13 cellular contexts compared by ENCODE assay signal in the genomic region with DNA sequence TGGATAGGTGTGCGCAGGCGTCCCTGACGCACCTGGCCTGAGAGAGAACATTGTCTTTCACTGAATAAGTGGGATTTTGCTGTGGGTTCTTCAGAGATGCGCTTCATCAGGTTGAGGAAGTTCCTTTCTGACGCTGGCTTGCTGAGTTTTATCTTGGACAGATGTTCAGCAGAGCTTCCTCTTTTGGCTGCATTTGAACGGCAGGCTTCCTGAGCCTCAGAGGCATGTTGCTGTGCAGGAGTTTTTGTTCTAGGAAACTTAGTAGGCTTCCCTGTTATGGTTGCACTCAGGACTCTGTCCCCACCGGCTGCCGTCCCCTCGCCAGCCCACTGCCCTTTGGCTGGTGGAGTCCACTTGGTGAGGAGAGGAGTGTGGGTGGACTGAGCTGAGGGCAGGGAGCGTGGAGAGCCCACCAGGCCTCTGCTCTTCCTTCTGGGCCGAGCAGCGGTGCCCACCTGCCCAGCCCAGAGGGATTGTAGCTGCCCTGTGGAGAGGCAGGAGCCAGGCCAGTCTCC. TPM values are rescaled to one million over a fixed set of nuclear protein-coding genes. Genes with fewer than 3 reads are reported as not detected.
A peak's percentile ranks its signal among the peaks of the same experiment; 100 is the strongest.
DNase-seq lines count a peak whose midpoint lies in the region; ATAC-seq, FAIRE-seq and TF ChIP-seq lines count a peak whose summit lies in the region.
"Had no signal": no experiment of that assay in that cellular context is flagged by ENCODE, and none has a peak within 500 bp of the region (broad histone marks: within the 10 kb centered on the region; RNA-seq: fewer than 3 reads in every experiment).

No MANE protein-coding gene starts in this region.

- H3K23ac ChIP-seq in neuronal stem cell (ENCODE audit: low read depth, low read length, poor library complexity): peak overlapping the region; percentile 43

- in situ Hi-C loops in GM12878 (cut with MboI): no loop called here

- ATAC-seq in CD4-positive, CD25-positive, alpha-beta regulatory T cell (ENCODE audit: low read depth in 2 of 2): peak; percentile 26 to 33
- ATAC-seq in GM12878: peak; percentile 72
- ATAC-seq in GM19023 (IDR thresholded peaks at IDR 0.05; ENCODE audit: unreplicated experiment): no peak

- H3K36me3 Mint-ChIP-seq in CD4-positive, CD25-positive, alpha-beta regulatory T cell: peaks cover 14% of the 10 kb centered on the region
- H3K36me3 Mint-ChIP-seq in Caco-2 (ENCODE audit: insufficient read depth, unreplicated experiment): peaks cover 76% of the 10 kb centered on the region

- no peaks in the 10 kb centered on the region for H3K9me3 Mint-ChIP-seq in CD4-positive, CD25-positive, alpha-beta regulatory T cell
- no peaks in the 10 kb centered on the region for H3K9me3 Mint-ChIP-seq in Caco-2 (ENCODE audit: unreplicated experiment)
- H3K9me3 Mint-ChIP-seq: stimulated activated naive CD8-positive, alpha-beta T cell treated with anti-CD3 and anti-CD28 coated beads, Interleukin-15, Interleukin-2, amounts not matched to agents 100 ng/mL and 50 ng/mL, for 24 hours had no signal

- H2BK12ac ChIP-seq in neuronal stem cell (ENCODE audit: low read length): no peak overlapping the region

- no peaks in the 10 kb centered on the region for H3K9me3 ChIP-seq in CD4-positive, CD25-positive, alpha-beta regulatory T cell (ENCODE audit: control insufficient read depth in 2 of 2, low read length in 2 of 2)
- H3K9me3 ChIP-seq in GM12878 (replicated peaks; ENCODE audit: control insufficient read depth, insufficient read depth, low read length): no peaks in the 10 kb centered on the region
- H3K9me3 ChIP-seq in neuronal stem cell (replicated peaks in 1 of 2; ENCODE audit: control insufficient read depth in 2 of 2, insufficient read depth in 1 of 2, low read depth in 1 of 2, low read length in 2 of 2): no peaks in the 10 kb centered on the region
- no peaks in the 10 kb centered on the region for H3K9me3 ChIP-seq in Caco-2

- no peaks in the 10 kb centered on the region for H3K4me1 ChIP-seq in CD4-positive, CD25-positive, alpha-beta regulatory T cell (ENCODE audit: control insufficient read depth, insufficient read depth, low read length, poor library complexity, severe bottlenecking)
- peaks cover 20% of the 10 kb centered on the region for H3K4me1 ChIP-seq in GM12878 (ENCODE audit: control insufficient read depth, insufficient read depth, low read length)
- H3K4me1 ChIP-seq in neuronal stem cell (ENCODE audit: control insufficient read depth in 2 of 2, insufficient read depth in 1 of 2, low read depth in 1 of 2, low read length in 2 of 2): peaks cover 0 to 2% of the 10 kb centered on the region in 2 donors
- 0 out of 2 replicates have a peak, but pooled peaks cover 3% of the 10 kb centered on the region for H3K4me1 ChIP-seq in Caco-2

- H3K79me1 ChIP-seq in neuronal stem cell (ENCODE audit: low read depth, low read length): peaks cover 5% of the 10 kb centered on the region

- no peak overlapping the region for H3K4ac ChIP-seq in neuronal stem cell (ENCODE audit: low read length)

- no peak overlapping the region for H3K4me3 Mint-ChIP-seq in CD4-positive, CD25-positive, alpha-beta regulatory T cell
- H3K4me3 Mint-ChIP-seq in Caco-2 (ENCODE audit: unreplicated experiment): no peak overlapping the region
- H3K4me3 Mint-ChIP-seq: stimulated activated naive CD8-positive, alpha-beta T cell treated with anti-CD3 and anti-CD28 coated beads, Interleukin-15, Interleukin-2, amounts not matched to agents 100 ng/mL and 50 ng/mL, for 24 hours had no signal

- CTCF ChIA-PET in GM12878 (lab: Yijun Ruan, JAX) (interaction anchor here (0.5 to 2.9 kb wide), 9 partner anchors 12 to 137 kb away, joined by 3 to 13 read pairs (median 4); no protein-coding TSS in a partner anchor), Caco-2 (lab: Charles Lee) (no interaction called here)

- H3K4me3 ChIP-seq in CD4-positive, CD25-positive, alpha-beta regulatory T cell (ENCODE audit: low read depth, low read length): no peak overlapping the region
- H3K4me3 ChIP-seq in GM12878: no peak overlapping the region
- no peak overlapping the region for H3K4me3 ChIP-seq in neuronal stem cell (ENCODE audit: low read length in 2 of 2)
- H3K4me3 ChIP-seq in Caco-2 (ENCODE audit: low read depth, low read length): no peak overlapping the region

- H3K36me3 ChIP-seq in CD4-positive, CD25-positive, alpha-beta regulatory T cell (ENCODE audit: control insufficient read depth, insufficient read depth, low read length): peaks cover 60% of the 10 kb centered on the region
- peaks cover 22 to 23% of the 10 kb centered on the region in 2 experiments for H3K36me3 ChIP-seq in GM12878 (ENCODE audit: control insufficient read depth in 2 of 2, insufficient read depth in 2 of 2, low read length in 1 of 2)
- peaks cover 12 to 51% of the 10 kb centered on the region in 2 donors for H3K36me3 ChIP-seq in neuronal stem cell (replicated peaks in 1 of 2; ENCODE audit: control insufficient read depth in 2 of 2, insufficient read depth in 2 of 2, low read length in 2 of 2)
- peaks cover 4% of the 10 kb centered on the region; the same call in 1 of the 2 replicates for H3K36me3 ChIP-seq in Caco-2 (ENCODE audit: control insufficient read depth, insufficient read depth, low read length)

- no peak overlapping the region for H2AK5ac ChIP-seq in neuronal stem cell (ENCODE audit: low read depth, low read length)

- no peak for TF ChIP-seq CTCF in GM12878 (IDR thresholded peaks at IDR 0.05 in 2 of 3, conservative IDR thresholded peaks at IDR 0.05 in 1 of 3; ENCODE audit: control insufficient read depth in 2 of 3, extremely low read depth in 1 of 3, insufficient read depth in 1 of 3, low read depth in 3 of 3, low read length in 3 of 3)
- TF ChIP-seq CTCF in Caco-2 (IDR thresholded peaks at IDR 0.05; ENCODE audit: insufficient read depth in 1 of 2, low read depth in 1 of 2, low read length in 1 of 2, severe bottlenecking in 1 of 2, unreplicated experiment in 1 of 2): no peak

- H4K20me1 ChIP-seq in GM12878 (ENCODE audit: control insufficient read depth, insufficient read depth): no peaks in the 10 kb centered on the region

- TF ChIP-seq POLR2A in GM12878 (IDR thresholded peaks at IDR 0.05; ENCODE audit: low read depth, low read length): no peak

- TF ChIP-seq EP300 in GM12878 (IDR thresholded peaks at IDR 0.05; ENCODE audit: borderline replicate concordance in 1 of 2, control insufficient read depth in 1 of 2, low read depth in 2 of 2, low read length in 2 of 2): no peak

- FAIRE-seq in GM12878 (lab: Jason Lieb, UNC): peak; percentile 92
- FAIRE-seq: HTR-8/SVneo, small intestine had no signal

- 1% methylated on average over 12 of the region's 12 CpGs for WGBS in GM12878 (ENCODE audit: insufficient coverage, insufficient replicate concordance, low lambda C conversion rate, missing lambda C conversion rate)
- no CpG with 5 or more reads among the region's 12 CpGs for WGBS in neuronal stem cell (ENCODE audit: extremely low coverage in 2 of 2, insufficient read length in 2 of 2, insufficient replicate concordance in 1 of 2), 2 donors

- no peak overlapping the region for H2AFZ ChIP-seq in GM12878 (ENCODE audit: control insufficient read depth, low read depth, low read length)
- H2AFZ ChIP-seq in neuronal stem cell (ENCODE audit: low read length): no peak overlapping the region

- H4K8ac ChIP-seq in neuronal stem cell (ENCODE audit: low read depth, low read length): no peak overlapping the region

- H3K9ac ChIP-seq in GM12878 (ENCODE audit: control insufficient read depth, insufficient read depth, low read length) (peak overlapping the region; percentile 41), neuronal stem cell (ENCODE audit: low read depth, low read length, poor library complexity) (no peak overlapping the region)

- H3K27me3 ChIP-seq in CD4-positive, CD25-positive, alpha-beta regulatory T cell (ENCODE audit: control insufficient read depth, insufficient read depth, low read length): no peaks in the 10 kb centered on the region
- no peaks in the 10 kb centered on the region for H3K27me3 ChIP-seq in GM12878 (replicated peaks in 1 of 2; ENCODE audit: control insufficient read depth in 2 of 2, insufficient read depth in 2 of 2, low read length in 1 of 2)
- no peaks in the 10 kb centered on the region for H3K27me3 ChIP-seq in neuronal stem cell (ENCODE audit: control insufficient read depth in 3 of 3, insufficient read depth in 3 of 3, low read depth in 1 of 3, low read length in 3 of 3)
- H3K27me3 ChIP-seq in Caco-2 (replicated peaks; ENCODE audit: control insufficient read depth, insufficient read depth, low read length): no peaks in the 10 kb centered on the region

- no peak overlapping the region for H3K14ac ChIP-seq in neuronal stem cell (ENCODE audit: low read length)

- intact Hi-C loops in GM12878 (cut with micrococcal nuclease; ENCODE audit: unreplicated experiment): no loop called here
- intact Hi-C loops in Caco-2 (cut with micrococcal nuclease; ENCODE audit: unreplicated experiment): no loop called here

- BruUV-seq in GM12878 (replicated peaks; lab: Mats Ljungman, UMichigan) (no TSS peak), Caco-2 (replicated peaks; lab: Mats Ljungman, UMichigan) (no TSS peak)

- RAD21 ChIA-PET in GM12878 (lab: Charles Lee; ENCODE audit: unreplicated experiment): interaction anchor here (0.9 to 1.5 kb wide), 10 partner anchors 12 to 107 kb away, joined by 3 to 6 read pairs (median 3); no protein-coding TSS in a partner anchor

- peak overlapping the region in 1 of 3 donors; percentile 20 for H3K27ac Mint-ChIP-seq in CD4-positive, CD25-positive, alpha-beta regulatory T cell
- H3K27ac Mint-ChIP-seq in Caco-2 (ENCODE audit: unreplicated experiment): no peak overlapping the region
- H3K27ac Mint-ChIP-seq: stimulated activated naive CD8-positive, alpha-beta T cell treated with anti-CD3 and anti-CD28 coated beads, Interleukin-15, Interleukin-2, amounts not matched to agents 100 ng/mL and 50 ng/mL, for 24 hours had no signal

- H3K4me2 ChIP-seq in GM12878 (ENCODE audit: control insufficient read depth, insufficient read depth) (peak overlapping the region; percentile 28), neuronal stem cell (ENCODE audit: insufficient read depth, low read length, poor library complexity, severe bottlenecking) (no peak overlapping the region)

- peaks cover 0 to 9% (median 5%) of the 10 kb centered on the region in 4 donors for H3K4me1 Mint-ChIP-seq in CD4-positive, CD25-positive, alpha-beta regulatory T cell
- H3K4me1 Mint-ChIP-seq in Caco-2 (ENCODE audit: low read depth, unreplicated experiment): peaks cover 4% of the 10 kb centered on the region

- H3K18ac ChIP-seq in neuronal stem cell (ENCODE audit: low read length): no peak overlapping the region

- no peak for TF ChIP-seq RAD21 in GM12878 (IDR thresholded peaks at IDR 0.05; ENCODE audit: insufficient read depth, low read depth, low read length)

- H2BK5ac ChIP-seq in neuronal stem cell (ENCODE audit: low read length): no peak overlapping the region

- H3K79me2 ChIP-seq in GM12878 (ENCODE audit: control insufficient read depth, insufficient read depth, low read length): no peaks in the 10 kb centered on the region; the same call in 1 of the 2 replicates

- H3K27ac ChIP-seq in CD4-positive, CD25-positive, alpha-beta regulatory T cell (ENCODE audit: insufficient read depth, low read length, poor library complexity, severe bottlenecking): no peak overlapping the region
- peak overlapping the region; percentile 91 for H3K27ac ChIP-seq in GM12878 (ENCODE audit: control insufficient read depth, insufficient read depth)
- H3K27ac ChIP-seq in neuronal stem cell (replicated peaks; ENCODE audit: low read length): no peak overlapping the region

- no peaks in the 10 kb centered on the region for H3K27me3 Mint-ChIP-seq in CD4-positive, CD25-positive, alpha-beta regulatory T cell
- no peaks in the 10 kb centered on the region for H3K27me3 Mint-ChIP-seq in Caco-2 (ENCODE audit: insufficient read depth, unreplicated experiment)
- H3K27me3 Mint-ChIP-seq: stimulated activated naive CD8-positive, alpha-beta T cell treated with anti-CD3 and anti-CD28 coated beads, Interleukin-15, Interleukin-2, amounts not matched to agents 100 ng/mL and 50 ng/mL, for 24 hours had no signal

- H4K91ac ChIP-seq in neuronal stem cell (ENCODE audit: low read depth, low read length, poor library complexity): no peak overlapping the region

- no peak overlapping the region for H2BK15ac ChIP-seq in neuronal stem cell (ENCODE audit: low read length)

- POLR2A ChIA-PET in GM12878 (lab: Charles Lee) (interaction anchor here (0.5 to 2.8 kb wide), 9 partner anchors 9 to 101 kb away, joined by 3 to 10 read pairs (median 3); no protein-coding TSS in a partner anchor), Caco-2 (lab: Charles Lee) (no interaction called here)

- SMC1A ChIA-PET in GM12878 (lab: Charles Lee; ENCODE audit: uncharacterized antibody, unreplicated experiment): interaction anchor here (1.0 to 1.9 kb wide), 6 partner anchors 12 to 42 kb away, joined by 3 to 7 read pairs (median 3); no protein-coding TSS in a partner anchor

- DNase-seq in CD4-positive, CD25-positive, alpha-beta regulatory T cell: no peak
- DNase-seq in Kasumi-1 (lab: John Stamatoyannopoulos, UW) (peak; percentile 96 to 97), GM12878 (ENCODE audit: low read depth, low spot score) (no peak), neuronal stem cell (ENCODE audit: low spot score) (no peak), NCI-H1105 treated with DMSO at 0.1 percent for 48 hours (lab: John Stamatoyannopoulos, UW) (no peak), NCI-H748 treated with DMSO at 0.1 percent for 48 hours (lab: John Stamatoyannopoulos, UW) (no peak), Caco-2 (no peak)
- DNase-seq: activated CD4-positive, CD25-positive, alpha-beta regulatory T cell; kidney glomerular epithelial cell; small intestine had no signal

- H2BK120ac ChIP-seq in neuronal stem cell (ENCODE audit: low read depth, low read length): no peak overlapping the region

RNA-seq across cellular contexts. Expression of a gene that starts 17.2 kb away (rescaled TPM):
- 47.4 TPM for total RNA-seq in CD4-positive, CD25-positive, alpha-beta regulatory T cell
- polyA plus RNA-seq in CD4-positive, CD25-positive, alpha-beta regulatory T cell: 10 to 100 TPM; 48.7 to 55.1 (median 53.9) TPM
- 52.5 and 60.5 TPM in 2 replicates for total RNA-seq in GM12878 (2013; cell fraction: nucleolus; rRNA removed)
- total RNA-seq in GM12878 (2014; rRNA removed) (40.9 and 47.5 TPM in 2 replicates), GM12878 (2014; rRNA removed; fragmentation: Illumina TruSeq; extraction: Trizol) (12.2 and 14.3 TPM in 2 replicates), GM12878 (2021) (65.1 and 69.4 TPM in 2 replicates), Caco-2 (2022) (35.1 and 38.2 TPM in 2 replicates)
- polyA plus RNA-seq in GM12878 (2011; ENCODE audit: low read depth): 8.2 TPM
- polyA plus RNA-seq in GM12878 (2011; rRNA removed) (8.0 and 18.4 TPM in 2 replicates), GM12878 (2014; fragmentation: Illumina TruSeq; extraction: Trizol) (6.6 and 14.0 TPM in 2 replicates), GM12878 (2014; fragmentation: Nextera tagmentation; extraction: Ambion mirVana) (1 to 10 TPM; 8.3 TPM), GM12878 (2014; rRNA removed) (53.8 and 55.9 TPM in 2 replicates), GM12878 (2016; fragmentation: Nextera tagmentation; extraction: Ambion mirVana) (10 to 100 TPM; 37.7 to 42.4 TPM)
- polyA plus RNA-seq in GM12878 (2011; cell fraction: cytosol; rRNA removed): 28.1 and 42.6 TPM in 2 replicates
- 58.9 and 140 TPM in 2 replicates for polyA plus RNA-seq in GM12878 (2011; cell fraction: nucleus; rRNA removed)
- polyA plus RNA-seq in GM12878 (2012): 14.9 and 21.0 TPM in 2 replicates
- polyA minus RNA-seq in GM12878 (2011; rRNA and poly(A)+ RNA removed): 26.0 and 32.5 TPM in 2 replicates
- polyA minus RNA-seq in GM12878 (2011; cell fraction: cytosol; rRNA and poly(A)+ RNA removed): 21.4 and 21.8 TPM in 2 replicates
- 33.6 and 61.0 TPM in 2 replicates for polyA minus RNA-seq in GM12878 (2011; cell fraction: nucleus; rRNA and poly(A)+ RNA removed)
- polyA plus RNA-seq in neuronal stem cell (2013, experiment 1 of 2): 5.9 TPM
- polyA plus RNA-seq in neuronal stem cell (2013, experiment 2 of 2): 6.1 TPM

RNA-seq across cellular contexts. Expression of a gene that starts 18.9 kb away (rescaled TPM):
- 890 TPM for total RNA-seq in CD4-positive, CD25-positive, alpha-beta regulatory T cell
- polyA plus RNA-seq in CD4-positive, CD25-positive, alpha-beta regulatory T cell: 1 to 10 TPM; 1.4 to 3.1 (median 1.9) TPM
- 259 and 262 TPM in 2 replicates for total RNA-seq in GM12878 (2013; cell fraction: nucleolus; rRNA removed)
- 13.6 and 14.0 TPM in 2 replicates for total RNA-seq in GM12878 (2014; rRNA removed)
- total RNA-seq in GM12878 (2014; rRNA removed; fragmentation: Illumina TruSeq; extraction: Trizol): 40.5 and 44.2 TPM in 2 replicates
- 174 and 225 TPM in 2 replicates for total RNA-seq in GM12878 (2021)
- polyA plus RNA-seq in GM12878 (2011; ENCODE audit: low read depth): 275 TPM
- polyA plus RNA-seq in GM12878 (2011; rRNA removed): 151 and 247 TPM in 2 replicates
- 64.2 and 104 TPM in 2 replicates for polyA plus RNA-seq in GM12878 (2011; cell fraction: cytosol; rRNA removed)
- 342 and 617 TPM in 2 replicates for polyA plus RNA-seq in GM12878 (2011; cell fraction: nucleus; rRNA removed)
- 284 and 343 TPM in 2 replicates for polyA plus RNA-seq in GM12878 (2012)
- 167 and 254 TPM in 2 replicates for polyA plus RNA-seq in GM12878 (2014; fragmentation: Illumina TruSeq; extraction: Trizol)
- 10 to 100 TPM; 24.3 to 98.2 TPM for polyA plus RNA-seq in GM12878 (2014; fragmentation: Nextera tagmentation; extraction: Ambion mirVana)
- polyA plus RNA-seq in GM12878 (2014; rRNA removed): 314 and 328 TPM in 2 replicates
- 10 to 100 TPM; 27.7 to 28.3 TPM for polyA plus RNA-seq in GM12878 (2016; fragmentation: Nextera tagmentation; extraction: Ambion mirVana)
- 72.0 and 79.5 TPM in 2 replicates for polyA minus RNA-seq in GM12878 (2011; rRNA and poly(A)+ RNA removed)
- polyA minus RNA-seq in GM12878 (2011; cell fraction: cytosol; rRNA and poly(A)+ RNA removed): 13.8 and 14.9 TPM in 2 replicates
- 125 and 169 TPM in 2 replicates for polyA minus RNA-seq in GM12878 (2011; cell fraction: nucleus; rRNA and poly(A)+ RNA removed)
- 2.0 TPM for polyA plus RNA-seq in neuronal stem cell (2013, experiment 1 of 2)
- polyA plus RNA-seq in neuronal stem cell (2013, experiment 2 of 2): 2.5 TPM
- 235 and 254 TPM in 2 replicates for total RNA-seq in Caco-2 (2022)

RNA-seq across cellular contexts. Expression of a gene that starts 21.2 kb away (rescaled TPM):
- 40.3 TPM for total RNA-seq in CD4-positive, CD25-positive, alpha-beta regulatory T cell
- 10 to 100 TPM; 11.1 to 16.9 (median 13.8) TPM for polyA plus RNA-seq in CD4-positive, CD25-positive, alpha-beta regulatory T cell
- total RNA-seq in GM12878 (2013; cell fraction: nucleolus; rRNA removed): 23.1 and 23.7 TPM in 2 replicates
- total RNA-seq in GM12878 (2014; rRNA removed) (19.4 and 22.8 TPM in 2 replicates), GM12878 (2014; rRNA removed; fragmentation: Illumina TruSeq; extraction: Trizol) (10.8 and 13.1 TPM in 2 replicates), GM12878 (2021) (28.6 and 29.1 TPM in 2 replicates), Caco-2 (2022) (8.1 and 8.5 TPM in 2 replicates)
- 10.7 TPM for polyA plus RNA-seq in GM12878 (2011; ENCODE audit: low read depth)
- polyA plus RNA-seq in GM12878 (2011; rRNA removed) (9.2 and 15.4 TPM in 2 replicates), GM12878 (2014; fragmentation: Illumina TruSeq; extraction: Trizol) (15.5 and 17.8 TPM in 2 replicates), GM12878 (2014; fragmentation: Nextera tagmentation; extraction: Ambion mirVana) (1 to 10 TPM; 4.1 to 9.7 TPM), GM12878 (2014; rRNA removed) (33.7 and 35.5 TPM in 2 replicates), GM12878 (2016; fragmentation: Nextera tagmentation; extraction: Ambion mirVana) (10 to 100 TPM; 31.0 to 35.2 TPM)
- polyA plus RNA-seq in GM12878 (2011; cell fraction: cytosol; rRNA removed): 20.7 and 25.7 TPM in 2 replicates
- polyA plus RNA-seq in GM12878 (2011; cell fraction: nucleus; rRNA removed): 46.7 and 57.3 TPM in 2 replicates
- 17.8 and 25.4 TPM in 2 replicates for polyA plus RNA-seq in GM12878 (2012)
- 3.9 and 9.1 TPM in 2 replicates for polyA minus RNA-seq in GM12878 (2011; rRNA and poly(A)+ RNA removed)
- 1.9 and 4.7 TPM in 2 replicates for polyA minus RNA-seq in GM12878 (2011; cell fraction: cytosol; rRNA and poly(A)+ RNA removed)
- polyA minus RNA-seq in GM12878 (2011; cell fraction: nucleus; rRNA and poly(A)+ RNA removed): 6.6 and 8.6 TPM in 2 replicates
- 0.43 TPM for polyA plus RNA-seq in neuronal stem cell (2013, experiment 1 of 2)
- polyA plus RNA-seq in neuronal stem cell (2013, experiment 2 of 2): 0.32 TPM

RNA-seq across cellular contexts. Expression of a gene that starts 49.1 kb away (rescaled TPM):
- 0.37 TPM for total RNA-seq in CD4-positive, CD25-positive, alpha-beta regulatory T cell
- under 1 TPM; 0.19 to 0.90 (median 0.59) TPM for polyA plus RNA-seq in CD4-positive, CD25-positive, alpha-beta regulatory T cell
- total RNA-seq in GM12878 (2013; cell fraction: nucleolus; rRNA removed): 0.79 and 1.3 TPM in 2 replicates
- total RNA-seq in GM12878 (2014; rRNA removed) (1.3 and 1.4 TPM in 2 replicates), GM12878 (2014; rRNA removed; fragmentation: Illumina TruSeq; extraction: Trizol) (0.18 and 0.49 TPM in 2 replicates), GM12878 (2021) (1.2 and 1.3 TPM in 2 replicates), Caco-2 (2022) (3.0 and 3.2 TPM in 2 replicates)
- polyA plus RNA-seq in GM12878 (2011; ENCODE audit: low read depth): 0.33 TPM
- polyA plus RNA-seq in GM12878 (2011; rRNA removed) (0.20 and 0.41 TPM in 2 replicates), GM12878 (2014; fragmentation: Illumina TruSeq; extraction: Trizol) (0.25 and 0.52 TPM in 2 replicates), GM12878 (2014; fragmentation: Nextera tagmentation; extraction: Ambion mirVana) (under 1 TPM; 0.13 TPM), GM12878 (2014; rRNA removed) (0.66 and 1.00 TPM in 2 replicates), GM12878 (2016; fragmentation: Nextera tagmentation; extraction: Ambion mirVana) (under 1 TPM; 0.64 to 0.95 TPM)
- polyA plus RNA-seq in GM12878 (2011; cell fraction: cytosol; rRNA removed): 0.37 and 0.59 TPM in 2 replicates
- polyA plus RNA-seq in GM12878 (2011; cell fraction: nucleus; rRNA removed): 0.96 and 1.4 TPM in 2 replicates
- 0.50 and 0.94 TPM in 2 replicates for polyA plus RNA-seq in GM12878 (2012)
- polyA minus RNA-seq in GM12878 (2011; rRNA and poly(A)+ RNA removed): 0.44 and 0.82 TPM in 2 replicates
- not detected in 2 replicates for polyA minus RNA-seq in GM12878 (2011; cell fraction: cytosol; rRNA and poly(A)+ RNA removed)
- 0.24 and 0.67 TPM in 2 replicates for polyA minus RNA-seq in GM12878 (2011; cell fraction: nucleus; rRNA and poly(A)+ RNA removed)
- polyA plus RNA-seq in neuronal stem cell (2013, experiment 1 of 2): 1.8 TPM
- 1.6 TPM for polyA plus RNA-seq in neuronal stem cell (2013, experiment 2 of 2)

Comparison
In these comparisons a context has a peak if more than half of its experiments do, and no peak if none do; other contexts are left out.
1. DNase-seq: peak in Kasumi-1 (2 of 2); none in CD4-positive, CD25-positive, alpha-beta regulatory T cell (0 of 3), GM12878 (single experiment), neuronal stem cell (single experiment), NCI-H1105 treated with DMSO at 0.1 percent for 48 hours (single experiment), NCI-H748 treated with DMSO at 0.1 percent for 48 hours (single experiment) and Caco-2 (0 of 2).